Comparison of ENCODE assay signal across 29 cellular contexts in genomic region chr6:72374172-72374571, GRCh38.
"Had no signal": no experiment of that assay in that cellular context is flagged by ENCODE, and none has a peak within 500 bp of the region (broad histone marks: within the 10 kb centered on the region; RNA-seq: fewer than 3 reads in every experiment).

No MANE protein-coding gene starts in this region.

- FAIRE-seq: islet of Langerhans, kidney, pancreas, small intestine had no signal

- H3K9me3 ChIP-seq: left lung, lower lobe of right lung, pancreas, psoas muscle, sigmoid colon, tibial nerve, vagina had no signal

- H3K9me3 Mint-ChIP-seq: naive thymus-derived CD8-positive, alpha-beta T cell; nephron; neural crest cell; stimulated activated memory B cell treated with anti-CD40 and anti-IgM and Interleukin-4, amounts not matched to agents 10 μg/mL and 1 μg/mL and 100 μg/mL, for 72 hours; stimulated activated naive CD8-positive, alpha-beta T cell treated with anti-CD3 and anti-CD28 coated beads, Interleukin-15, amount 100 ng/mL, for 72 hours; type B pancreatic cell had no signal

- H3K4me1 Mint-ChIP-seq: immature natural killer cell; naive thymus-derived CD8-positive, alpha-beta T cell; nephron; stimulated activated naive CD8-positive, alpha-beta T cell treated with anti-CD3 and anti-CD28 coated beads, Interleukin-15, amount 100 ng/mL, for 72 hours had no signal

- H3K36me3 ChIP-seq: left lung, lower lobe of right lung, pancreas, sigmoid colon, tibial nerve, vagina had no signal

- H3K4me3 Mint-ChIP-seq: immature natural killer cell; naive thymus-derived CD8-positive, alpha-beta T cell; nephron; neural crest cell; stimulated activated memory B cell treated with anti-CD40 and anti-IgM and Interleukin-4, amounts not matched to agents 10 μg/mL and 1 μg/mL and 100 μg/mL, for 72 hours; stimulated activated naive CD8-positive, alpha-beta T cell treated with anti-CD3 and anti-CD28 coated beads, Interleukin-15, amount 100 ng/mL, for 72 hours; type B pancreatic cell had no signal

- H3K27me3 ChIP-seq: left lung, pancreas, sigmoid colon, tibial nerve, vagina had no signal

- H3K4me1 ChIP-seq: left lung, lower lobe of right lung, pancreas, psoas muscle, sigmoid colon, tibial nerve, vagina had no signal

- DNase-seq: hypothalamus; immature natural killer cell; kidney; left colon; left lung; lower lobe of right lung; mesenchymal stem cell; naive thymus-derived CD8-positive, alpha-beta T cell; nucleus accumbens; pancreas; posterior cingulate gyrus; psoas muscle; right cardiac atrium; sigmoid colon; small intestine; stimulated activated CD4-positive, alpha-beta T cell treated with anti-CD3 and anti-CD28 coated beads, Interleukin-1b, Interleukin-23, amount 100 ng/mL, for 48 hours; stimulated activated CD4-positive, alpha-beta T cell treated with anti-CD3 and anti-CD28 coated beads, Interleukin-2, amount 100 ng/mL, for 48 hours; stimulated activated CD4-positive, alpha-beta T cell treated with anti-CD3 and anti-CD28 coated beads, Interleukin-4, amount 100 ng/mL, for 4 hours; stimulated activated CD8-positive, alpha-beta memory T cell treated with anti-CD3 and anti-CD28 coated beads, Interleukin-4, amount 100 ng/mL, for 48 hours; stimulated activated naive CD4-positive, alpha-beta T cell treated with Interleukin-2 at 50 U/mL for 16 hours; stimulated activated naive CD8-positive, alpha-beta T cell treated with anti-CD3 and anti-CD28 coated beads, Interleukin-15, amount 100 ng/mL, for 72 hours; substantia nigra had no signal

- H3K4me3 ChIP-seq: left lung, lower lobe of right lung, pancreas, psoas muscle, sigmoid colon, tibial nerve, vagina had no signal

- H3K36me3 Mint-ChIP-seq: immature natural killer cell; naive thymus-derived CD8-positive, alpha-beta T cell; stimulated activated memory B cell treated with anti-CD40 and anti-IgM and Interleukin-4, amounts not matched to agents 10 μg/mL and 1 μg/mL and 100 μg/mL, for 72 hours; type B pancreatic cell had no signal

- H3K27me3 Mint-ChIP-seq: stimulated activated memory B cell treated with anti-CD40 and anti-IgM and Interleukin-4, amounts not matched to agents 10 μg/mL and 1 μg/mL and 100 μg/mL, for 72 hours; stimulated activated naive CD8-positive, alpha-beta T cell treated with anti-CD3 and anti-CD28 coated beads, Interleukin-15, amount 100 ng/mL, for 72 hours; type B pancreatic cell had no signal

- ATAC-seq: left colon; left lung; lower lobe of right lung; naive thymus-derived CD8-positive, alpha-beta T cell; pancreas; psoas muscle; right cardiac atrium; stimulated activated memory B cell treated with anti-CD40 and anti-IgM and Interleukin-4, amounts not matched to agents 10 μg/mL and 1 μg/mL and 100 μg/mL, for 72 hours; stimulated activated naive CD8-positive, alpha-beta T cell treated with anti-CD3 and anti-CD28 coated beads, Interleukin-15, amount 100 ng/mL, for 72 hours had no signal

- H3K27ac Mint-ChIP-seq: immature natural killer cell; naive thymus-derived CD8-positive, alpha-beta T cell; nephron; stimulated activated memory B cell treated with anti-CD40 and anti-IgM and Interleukin-4, amounts not matched to agents 10 μg/mL and 1 μg/mL and 100 μg/mL, for 72 hours; stimulated activated naive CD8-positive, alpha-beta T cell treated with anti-CD3 and anti-CD28 coated beads, Interleukin-15, amount 100 ng/mL, for 72 hours; type B pancreatic cell had no signal

- H3K27ac ChIP-seq: left lung, lower lobe of right lung, pancreas, psoas muscle, sigmoid colon, tibial nerve, vagina had no signal
